ENCODE assay signal across 18 cellular contexts in the genomic region with DNA sequence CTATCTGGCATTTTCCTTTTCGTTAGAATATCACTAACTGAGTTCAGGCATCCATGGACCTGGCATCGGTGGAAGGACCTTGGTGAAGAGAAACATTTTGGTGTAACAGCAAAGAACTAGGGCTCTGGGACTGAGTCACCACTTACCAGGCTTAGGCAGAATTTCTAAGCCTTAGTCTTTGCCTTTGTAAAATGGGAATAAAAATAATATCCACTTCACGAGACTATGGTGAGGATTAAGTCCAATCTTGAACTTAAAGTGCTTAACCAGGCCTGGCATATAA. TPM values are rescaled to one million over a fixed set of nuclear protein-coding genes. Genes with fewer than 3 reads are reported as not detected.
DNase-seq lines count a peak whose midpoint lies in the region; ATAC-seq and TF ChIP-seq lines count a peak whose summit lies in the region.
"Had no signal": no experiment of that assay in that cellular context is flagged by ENCODE, and none has a peak within 500 bp of the region (broad histone marks: within the 10 kb centered on the region; RNA-seq: fewer than 3 reads in every experiment).

No MANE protein-coding gene starts in this region.

- TF ChIP-seq CTCF in right atrium auricular region (IDR thresholded peaks at IDR 0.05) (no peak), ascending aorta (IDR thresholded peaks at IDR 0.05) (no peak), foreskin keratinocyte (conservative IDR thresholded peaks at IDR 0.05) (no peak)

- H3K27me3 ChIP-seq in right atrium auricular region (no peaks in the 10 kb centered on the region), ascending aorta (no peaks in the 10 kb centered on the region), aorta (ENCODE audit: control insufficient read depth in 1 of 2, insufficient read depth in 2 of 2, low read length in 1 of 2) (no peaks in the 10 kb centered on the region), foreskin keratinocyte (no peaks in the 10 kb centered on the region)

- no peaks in the 10 kb centered on the region for H3K36me3 ChIP-seq in right atrium auricular region
- no peaks in the 10 kb centered on the region for H3K36me3 ChIP-seq in ascending aorta
- no peaks in the 10 kb centered on the region for H3K36me3 ChIP-seq in aorta (ENCODE audit: control insufficient read depth in 1 of 2, insufficient read depth in 2 of 2, low read length in 1 of 2)
- H3K36me3 ChIP-seq: BLaER1 treated with 17β-estradiol and CSF1 and Interleukin-3, amounts not matched to agents 10 nM and 100 nM had no signal

- H3K4me1 ChIP-seq in right atrium auricular region (peaks cover 0 to 11% of the 10 kb centered on the region in 2 donors), ascending aorta (peaks cover 3 to 31% of the 10 kb centered on the region in 2 donors), aorta (ENCODE audit: control insufficient read depth in 1 of 2, insufficient read depth in 2 of 2, low read length in 2 of 2) (peaks cover 1 to 11% of the 10 kb centered on the region in 2 donors), foreskin keratinocyte (no peaks in the 10 kb centered on the region)
- H3K4me1 ChIP-seq: BLaER1 treated with 17β-estradiol and CSF1 and Interleukin-3, amounts not matched to agents 10 nM and 100 nM had no signal

- H3K27ac ChIP-seq in right atrium auricular region (peak overlapping the region; percentile 28 to 34), ascending aorta (peak overlapping the region; percentile 82 to 84), aorta (ENCODE audit: low read depth in 1 of 2, low read length in 2 of 2) (peak overlapping the region; percentile 46 to 89), foreskin keratinocyte (no peak overlapping the region)
- H3K27ac ChIP-seq: BLaER1 treated with 17β-estradiol and CSF1 and Interleukin-3, amounts not matched to agents 10 nM and 100 nM had no signal

- H3K4me3 ChIP-seq in right atrium auricular region: no peak overlapping the region
- H3K4me3 ChIP-seq in ascending aorta: no peak overlapping the region
- no peak overlapping the region for H3K4me3 ChIP-seq in aorta (ENCODE audit: low read length in 2 of 2)
- H3K4me3 ChIP-seq: BLaER1 treated with 17β-estradiol and CSF1 and Interleukin-3, amounts not matched to agents 10 nM and 100 nM; K562 had no signal

- 19 to 20% methylated on average over 3 of the region's 3 CpGs for WGBS in aorta, 2 donors

- DNase-seq in right atrium auricular region (ENCODE audit: low spot score) (no peak), Right ventricle myocardium superior (no peak), ascending aorta (ENCODE audit: low spot score in 2 of 2) (no peak), sciatic nerve (ENCODE audit: low spot score) (no peak), aorta (no peak), SIG-M5 (lab: John Stamatoyannopoulos, UW) (no peak), foreskin keratinocyte (no peak)
- DNase-seq: Calu3; CD8-positive, alpha-beta T cell; GF-D8; HCEC 1CT; NCI-H1105; NCI-H2227 treated with DMSO at 0.1 percent for 48 hours; NCI-H510A treated with DMSO at 0.1 percent for 48 hours; NCI-H774 had no signal

- ATAC-seq in Right ventricle myocardium superior (ENCODE audit: poor library complexity) (no peak), sciatic nerve (peak; percentile 14), aorta (ENCODE audit: low FRiP score) (peak; percentile 37), HG03439 (IDR thresholded peaks at IDR 0.05; ENCODE audit: unreplicated experiment) (no peak), foreskin keratinocyte (no peak)
- ATAC-seq: CD8-positive, alpha-beta T cell; K562 had no signal

- H3K9me3 ChIP-seq in right atrium auricular region (no peaks in the 10 kb centered on the region), ascending aorta (no peaks in the 10 kb centered on the region), aorta (ENCODE audit: control insufficient read depth, low read length) (no peaks in the 10 kb centered on the region)
- H3K9me3 ChIP-seq: BLaER1 treated with 17β-estradiol and CSF1 and Interleukin-3, amounts not matched to agents 10 nM and 100 nM had no signal

- intact Hi-C loops in Right ventricle myocardium superior (cut with DNase I) (no loop called here), ascending aorta (cut with DNase I) (no loop called here), sciatic nerve (cut with DNase I) (no loop called here), aorta (cut with DNase I) (loop anchor here in 1 of 2 donors (5.0 kb wide), 1 partner anchor 42 kb away; a partner anchor contains a TSS)

RNA-seq across cellular contexts. Expression of a gene that starts 42.0 kb away (rescaled TPM):
- total RNA-seq in right atrium auricular region (1 to 10 TPM; 3.4 to 5.5 TPM), Right ventricle myocardium superior (2.2 TPM), ascending aorta (4.5 TPM), sciatic nerve (13.4 TPM), aorta (10 to 100 TPM; 20.2 to 35.2 TPM), foreskin keratinocyte (1.3 and 1.6 TPM in 2 replicates)
- polyA plus RNA-seq in aorta (1 to 10 TPM; 1.3 to 8.8 TPM), foreskin keratinocyte (0.32 and 0.40 TPM in 2 replicates)
- total RNA-seq: CD8-positive, alpha-beta T cell had no signal

RNA-seq across cellular contexts. Expression of a gene that starts 55.0 kb away (rescaled TPM):
- not detected for total RNA-seq in right atrium auricular region
- total RNA-seq in Right ventricle myocardium superior: not detected
- total RNA-seq in ascending aorta: not detected
- not detected for total RNA-seq in sciatic nerve
- not detected for total RNA-seq in aorta
- not detected for polyA plus RNA-seq in aorta
- not detected in 2 replicates for total RNA-seq in foreskin keratinocyte
- not detected in 2 replicates for polyA plus RNA-seq in foreskin keratinocyte
- total RNA-seq: Calu3; CD8-positive, alpha-beta T cell; K562 had no signal
- polyA plus RNA-seq: K562 had no signal

Comparison
In these comparisons a context has a peak if more than half of its experiments do, and no peak if none do; other contexts are left out.
1. ATAC-seq: peak in sciatic nerve (single experiment) and aorta (single experiment); none in Right ventricle myocardium superior (single experiment), HG03439 (single experiment) and foreskin keratinocyte (single experiment).